ENCODE assay signal across 8 cellular contexts in the genomic region with DNA sequence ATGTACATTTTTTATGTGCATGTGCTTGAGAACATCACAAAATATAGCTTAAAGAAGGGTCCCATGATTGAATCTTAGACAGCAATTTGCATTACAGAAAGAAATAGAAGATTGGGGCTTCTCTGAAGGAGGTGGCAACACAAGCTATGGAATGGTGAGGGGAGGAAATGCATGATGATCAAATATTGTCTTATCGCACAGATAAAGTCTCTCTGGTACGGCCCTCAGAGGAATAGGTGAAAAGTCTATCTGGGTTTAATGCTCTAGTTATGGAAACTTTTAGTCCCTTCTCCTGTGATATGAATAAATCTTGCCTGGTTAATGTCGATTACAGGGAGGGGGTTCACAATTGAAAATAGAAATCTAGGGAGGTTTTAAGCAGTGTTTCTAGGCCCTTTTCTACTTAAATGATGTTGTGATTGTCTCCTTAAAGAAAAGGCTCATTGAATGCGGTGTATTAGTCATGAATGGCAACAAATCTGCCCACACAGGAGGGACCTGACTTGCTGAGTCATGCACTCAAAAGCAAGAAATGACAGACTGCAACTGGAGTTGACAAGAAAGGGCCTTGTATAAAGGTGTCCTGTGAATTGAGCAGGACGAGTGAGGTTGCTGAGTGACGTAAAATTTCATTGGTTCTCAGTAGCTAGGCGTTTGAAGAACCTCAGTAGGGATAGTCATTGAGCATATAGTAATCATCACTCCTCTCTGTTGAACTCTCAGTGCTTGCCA.
DNase-seq lines count a peak whose midpoint lies in the region; ATAC-seq and TF ChIP-seq lines count a peak whose summit lies in the region.

No MANE protein-coding gene starts in this region.

- H3K27ac ChIP-seq in esophagus squamous epithelium (peak overlapping the region in 3 of 4 donors; percentile 42 to 68 (median 45)), thoracic aorta (peak overlapping the region in 1 of 2 donors; percentile 43)

- H3K9me3 ChIP-seq in esophagus squamous epithelium, result no peaks in the 10 kb centered on the region
- peaks cover 6% of the 10 kb centered on the region for H3K9me3 ChIP-seq in thoracic aorta

- H3K4me1 ChIP-seq in esophagus squamous epithelium (peaks cover 0 to 5% (median 0%) of the 10 kb centered on the region in 3 donors), thoracic aorta (ENCODE audit: control insufficient read depth in 1 of 2, low read depth in 2 of 2) (peaks cover 3 to 27% of the 10 kb centered on the region in 2 donors)

- 48 to 59% methylated on average over 7 of the region's 7 CpGs for WGBS in esophagus squamous epithelium, 2 donors

- H3K27me3 ChIP-seq in esophagus squamous epithelium (no peaks in the 10 kb centered on the region), thoracic aorta (replicated peaks; ENCODE audit: insufficient read depth) (no peaks in the 10 kb centered on the region)

- H3K4me3 ChIP-seq in esophagus squamous epithelium, result no peak overlapping the region
- H3K4me3 ChIP-seq in thoracic aorta, result no peak overlapping the region

- ATAC-seq in GM21360 (IDR thresholded peaks at IDR 0.05; ENCODE audit: unreplicated experiment) (peak; percentile 89), thoracic aorta (ENCODE audit: insufficient number of reproducible peaks, low FRiP score, low read depth) (peak; percentile 79), HG03159 (IDR thresholded peaks at IDR 0.05; ENCODE audit: unreplicated experiment) (no peak)

- H3K36me3 ChIP-seq in esophagus squamous epithelium, result no peaks in the 10 kb centered on the region
- no peaks in the 10 kb centered on the region for H3K36me3 ChIP-seq in thoracic aorta

- in situ Hi-C loops in ACHN (cut with HindIII; ENCODE audit: low pct_ligation_motif_present, low pct_unique_long_range_greater_than_20kb, low sequenced_read_pairs), result no loop called here

- intact Hi-C loops in esophagus squamous epithelium (cut with DNase I), result no loop called here

- peak; percentile 29 for DNase-seq in ACHN
- DNase-seq in LoVo (ENCODE audit: low spot score), result peak; percentile 55
- no peak for DNase-seq in esophagus squamous epithelium (lab: John Stamatoyannopoulos, UW)
- DNase-seq in thoracic aorta (ENCODE audit: low spot score), result no peak
- DNase-seq in SIG-M5 treated with dmso at 0.1 percent for 504 hours (lab: John Stamatoyannopoulos, UW; ENCODE audit: unreplicated experiment), result no peak
- no peak for DNase-seq in NCI-H1694 (lab: John Stamatoyannopoulos, UW)

- no peak for TF ChIP-seq CTCF in esophagus squamous epithelium (IDR thresholded peaks at IDR 0.05)
- TF ChIP-seq CTCF in thoracic aorta (IDR thresholded peaks at IDR 0.05), result no peak

- no peak for TF ChIP-seq POLR2A in esophagus squamous epithelium (IDR thresholded peaks at IDR 0.05)

Comparison
In these comparisons a context has a peak if more than half of its experiments do, and no peak if none do; other contexts are left out.
1. DNase-seq: peak in ACHN (single experiment) and LoVo (single experiment); none in esophagus squamous epithelium (single experiment), thoracic aorta (single experiment), SIG-M5 treated with dmso at 0.1 percent for 504 hours (single experiment) and NCI-H1694 (single experiment).